1 cellular context compared by ENCODE assay signal in genomic region chr11:73784080-73784634, GRCh38.
TF ChIP-seq lines count a peak whose summit lies in the region.

No MANE protein-coding gene starts in this region.

TF ChIP-seq in HepG2, 621 proteins besides CTCF, POLR2A, EP300 and RAD21 (continued from another document and continues in another):
- TF ChIP-seq ETS1 (CRISPR knock-in tag; IDR thresholded peaks at IDR 0.05) (no peak), BCL6 (CRISPR knock-in tag; IDR thresholded peaks at IDR 0.05) (peak; percentile 86), SNAI1 (CRISPR knock-in tag; IDR thresholded peaks at IDR 0.05; ENCODE audit: borderline replicate concordance) (no peak), SATB2 (CRISPR knock-in tag; IDR thresholded peaks at IDR 0.05) (no peak), ZNF891 (CRISPR knock-in tag; IDR thresholded peaks at IDR 0.05) (no peak; the same call in 1 of the 2 replicates), GMEB1 (CRISPR knock-in tag; IDR thresholded peaks at IDR 0.05; ENCODE audit: borderline replicate concordance) (no peak), NFIB (CRISPR knock-in tag; IDR thresholded peaks at IDR 0.05; ENCODE audit: borderline replicate concordance) (no peak), KLF15 (CRISPR knock-in tag; IDR thresholded peaks at IDR 0.05; ENCODE audit: borderline replicate concordance) (no peak), ARID2 (CRISPR knock-in tag; IDR thresholded peaks at IDR 0.05; ENCODE audit: borderline replicate concordance) (no peak), ZBTB3 (CRISPR knock-in tag; IDR thresholded peaks at IDR 0.05; ENCODE audit: borderline replicate concordance, low read depth) (no peak), GATAD2A (CRISPR knock-in tag; IDR thresholded peaks at IDR 0.05) (peak; percentile 89), HBP1 (CRISPR knock-in tag; IDR thresholded peaks at IDR 0.05; ENCODE audit: low read depth) (0 out of 2 replicates have a peak, but pooled peaks have one; percentile 13), ZSCAN9 (CRISPR knock-in tag; IDR thresholded peaks at IDR 0.05; ENCODE audit: borderline replicate concordance) (peak; percentile 42), WIZ (CRISPR knock-in tag; IDR thresholded peaks at IDR 0.05) (0 out of 2 replicates have a peak, but pooled peaks have one; percentile 39), YEATS4 (CRISPR knock-in tag; IDR thresholded peaks at IDR 0.05; ENCODE audit: borderline replicate concordance) (no peak; the same call in 1 of the 2 replicates), ZHX2 (IDR thresholded peaks at IDR 0.05; ENCODE audit: low read depth) (0 out of 2 replicates have a peak, but pooled peaks have one; percentile 30), ZHX2 (CRISPR knock-in tag; IDR thresholded peaks at IDR 0.05; ENCODE audit: borderline replicate concordance) (no peak), ZMYM4 (CRISPR knock-in tag; IDR thresholded peaks at IDR 0.05) (0 out of 2 replicates have a peak, but pooled peaks have one; percentile 29), ATF7 (IDR thresholded peaks at IDR 0.05) (peak; percentile 58; the same call in 1 of the 2 replicates), ATF7 (CRISPR knock-in tag; IDR thresholded peaks at IDR 0.05) (no peak), SP2 (CRISPR knock-in tag; IDR thresholded peaks at IDR 0.05) (no peak), ZNF7 (CRISPR knock-in tag; IDR thresholded peaks at IDR 0.05) (peak; percentile 80), ZNF670 (CRISPR knock-in tag; IDR thresholded peaks at IDR 0.05; ENCODE audit: borderline replicate concordance) (no peak), MTA3 (CRISPR knock-in tag; IDR thresholded peaks at IDR 0.05) (no peak), RBFOX2 (IDR thresholded peaks at IDR 0.05; ENCODE audit: low read depth, low read length) (peak; percentile 36; the same call in 1 of the 2 replicates), ZMAT5 (CRISPR knock-in tag; IDR thresholded peaks at IDR 0.05; ENCODE audit: borderline replicate concordance, low read depth) (no peak), CERS6 (CRISPR knock-in tag; IDR thresholded peaks at IDR 0.05) (no peak), TOE1 (CRISPR knock-in tag; IDR thresholded peaks at IDR 0.05) (no peak), PHF20 (CRISPR knock-in tag; IDR thresholded peaks at IDR 0.05) (0 out of 2 replicates have a peak, but pooled peaks have one; percentile 29), HNF4A (CRISPR knock-in tag; IDR thresholded peaks at IDR 0.05) (peak; percentile 27; the same call in 1 of the 2 replicates), MEIS2 (CRISPR knock-in tag; IDR thresholded peaks at IDR 0.05) (no peak), HMGXB3 (CRISPR knock-in tag; IDR thresholded peaks at IDR 0.05; ENCODE audit: borderline replicate concordance) (no peak), ZBTB25 (CRISPR knock-in tag; IDR thresholded peaks at IDR 0.05) (peak; percentile 67; the same call in 1 of the 2 replicates), ARID5B (CRISPR knock-in tag; IDR thresholded peaks at IDR 0.05) (peak; percentile 71), CCDC6 (CRISPR knock-in tag; IDR thresholded peaks at IDR 0.05) (peak; percentile 88), PHF21A (CRISPR knock-in tag; IDR thresholded peaks at IDR 0.05) (peak; percentile 36; the same call in 1 of the 2 replicates), PRPF4 (IDR thresholded peaks at IDR 0.05; ENCODE audit: low read depth, low read length, poor library complexity, severe bottlenecking) (no peak), FOXA3 (CRISPR knock-in tag; IDR thresholded peaks at IDR 0.05) (peak; percentile 80)
